Comparison of ENCODE assay signal across 25 cellular contexts in genomic region chr1:3016641-3017439, GRCh38. TPM values are rescaled to one million over a fixed set of nuclear protein-coding genes. Genes with fewer than 3 reads are reported as not detected.
"Had no signal": no experiment of that assay in that cellular context is flagged by ENCODE, and none has a peak within 500 bp of the region (broad histone marks: within the 10 kb centered on the region; RNA-seq: fewer than 3 reads in every experiment).

No MANE protein-coding gene starts in this region.

- H3K4me1 ChIP-seq: colonic mucosa, neural progenitor cell, uterus had no signal

- ATAC-seq: activated CD8-positive, alpha-beta T cell treated with anti-CD3 and anti-CD28 coated beads for 36 hours; activated T-cell treated with anti-CD3 and anti-CD28 coated beads, Interleukin-2, amount 50 U/mL, for 4 hours had no signal

- H3K9ac ChIP-seq: neural progenitor cell had no signal

- H3K36me3 ChIP-seq: brain microvascular endothelial cell, colonic mucosa, neural progenitor cell, ovary, uterus had no signal

- H3K9me3 Mint-ChIP-seq: activated CD4-positive, alpha-beta T cell treated with anti-CD3 and anti-CD28 coated beads, Interleukin-2, amount 10 ng/mL, durations not matched to agents 24 days and 14 days; activated CD8-positive, alpha-beta T cell treated with anti-CD3 and anti-CD28 coated beads for 36 hours; activated T-cell treated with anti-CD3 and anti-CD28 coated beads, Interleukin-2, amount 50 U/mL, for 4 hours had no signal

- H3K4me3 Mint-ChIP-seq: activated CD4-positive, alpha-beta T cell treated with anti-CD3 and anti-CD28 coated beads, Interleukin-2, amount 10 ng/mL, durations not matched to agents 24 days and 14 days; activated CD8-positive, alpha-beta T cell treated with anti-CD3 and anti-CD28 coated beads for 36 hours; activated T-cell treated with anti-CD3 and anti-CD28 coated beads, Interleukin-2, amount 50 U/mL, for 4 hours; endodermal cell; neural progenitor cell had no signal

- H3K4me2 ChIP-seq: neural progenitor cell had no signal

- H3K36me3 Mint-ChIP-seq: naive B cell, neural progenitor cell had no signal

- H3K4me1 Mint-ChIP-seq: activated CD4-positive, alpha-beta T cell treated with anti-CD3 and anti-CD28 coated beads, Interleukin-2, amount 10 ng/mL, durations not matched to agents 24 days and 14 days; endodermal cell had no signal

- H3K9me3 ChIP-seq: colonic mucosa, ovary, uterus had no signal

- H3K4me3 ChIP-seq: colonic mucosa, neural progenitor cell, ovary, uterus had no signal

- H3K27me3 Mint-ChIP-seq: activated CD4-positive, alpha-beta T cell treated with anti-CD3 and anti-CD28 coated beads, Interleukin-2, amount 10 ng/mL, durations not matched to agents 24 days and 14 days had no signal

- H3K27me3 ChIP-seq: brain microvascular endothelial cell, neural progenitor cell, ovary had no signal

- DNase-seq: activated CD4-positive, alpha-beta T cell treated with anti-CD3 and anti-CD28 coated beads, Interleukin-2, amount 10 ng/mL, durations not matched to agents 24 days and 14 days; activated CD8-positive, alpha-beta T cell treated with anti-CD3 and anti-CD28 coated beads for 36 hours; activated naive CD4-positive, alpha-beta T cell; brain microvascular endothelial cell; central memory CD4-positive, alpha-beta T cell; colonic mucosa; endodermal cell; foreskin fibroblast; hippocampal formation; naive B cell; stimulated activated CD4-positive, alpha-beta T cell treated with anti-CD3 and anti-CD28 coated beads, Interleukin-1b, Interleukin-23, amount 100 ng/mL, for 48 hours; stimulated activated CD8-positive, alpha-beta memory T cell treated with anti-CD3 and anti-CD28 coated beads, Interleukin-4, amount 100 ng/mL, for 48 hours; stimulated activated naive CD4-positive, alpha-beta T cell; T1000 had no signal

- FAIRE-seq: islet of Langerhans had no signal

- H2AFZ ChIP-seq: neural progenitor cell had no signal

- H3K27ac Mint-ChIP-seq: activated CD4-positive, alpha-beta T cell treated with anti-CD3 and anti-CD28 coated beads, Interleukin-2, amount 10 ng/mL, durations not matched to agents 24 days and 14 days; activated CD8-positive, alpha-beta T cell treated with anti-CD3 and anti-CD28 coated beads for 36 hours; endodermal cell; naive B cell; neural progenitor cell had no signal

- H3K27ac ChIP-seq: brain microvascular endothelial cell, colonic mucosa, epithelial cell of prostate, neural progenitor cell, ovary, uterus had no signal

RNA-seq across cellular contexts. Expression of gene ACTRT2, which starts 4.4 kb away (rescaled TPM):
- total RNA-seq: activated CD4-positive, alpha-beta T cell treated with anti-CD3 and anti-CD28 coated beads, Interleukin-2, amount 10 ng/mL, durations not matched to agents 24 days and 14 days; activated CD8-positive, alpha-beta T cell treated with anti-CD3 and anti-CD28 coated beads for 36 hours; activated T-cell treated with anti-CD3 and anti-CD28 coated beads, Interleukin-2, amount 50 U/mL, for 4 hours; aorta; colonic mucosa; endodermal cell; glomerular endothelial cell; mononuclear cell; ovary; T-helper 1 cell treated with Interleukin-12 subunit alpha and Interleukin-12 subunit beta and Interleukin-4 antibody, amounts not matched to agents 30 ng/mL and 1 ng/mL, for 36 hours; uterus had no signal
- polyA plus RNA-seq: aorta, ovary, thymus had no signal

RNA-seq across cellular contexts. Expression of gene PRDM16, which starts 52.2 kb away (rescaled TPM):
- total RNA-seq: activated CD4-positive, alpha-beta T cell treated with anti-CD3 and anti-CD28 coated beads, Interleukin-2, amount 10 ng/mL, durations not matched to agents 24 days and 14 days; mononuclear cell had no signal
